8 cellular contexts compared by ENCODE assay signal in genomic region chr7:79454325-79454960, GRCh38. TPM values are rescaled to one million over a fixed set of nuclear protein-coding genes. Genes with fewer than 3 reads are reported as not detected.
DNase-seq lines count a peak whose midpoint lies in the region; ATAC-seq and TF ChIP-seq lines count a peak whose summit lies in the region.

No MANE protein-coding gene starts in this region.

- peaks cover 25% of the 10 kb centered on the region for H3K4me1 ChIP-seq in body of pancreas
- peaks cover 6% of the 10 kb centered on the region for H3K4me1 ChIP-seq in iPS-20b (ENCODE audit: insufficient read depth, low read length)
- peaks cover 0 to 6% of the 10 kb centered on the region in 2 donors for H3K4me1 ChIP-seq in gastrocnemius medialis

- in situ Hi-C loops in G401 (cut with HindIII; ENCODE audit: low sequenced_read_pairs), result no loop called here
- in situ Hi-C loops in gastrocnemius medialis (cut with MboI; ENCODE audit: low sequenced_read_pairs in 4 of 4), result no loop called here

- H3K9me3 ChIP-seq in body of pancreas, result no peaks in the 10 kb centered on the region
- no peaks in the 10 kb centered on the region for H3K9me3 ChIP-seq in iPS-20b (ENCODE audit: insufficient read depth, low read depth, low read length)
- H3K9me3 ChIP-seq in gastrocnemius medialis, result no peaks in the 10 kb centered on the region

- H3K27ac ChIP-seq in body of pancreas (peak overlapping the region; percentile 21 to 72 (median 56)), iPS-20b (ENCODE audit: low read length) (no peak overlapping the region), gastrocnemius medialis (peak overlapping the region; percentile 79 to 86 (median 84))

- ATAC-seq in body of pancreas (peak; percentile 27), gastrocnemius medialis (peak; percentile 17 to 23), HG02852 (IDR thresholded peaks at IDR 0.05; ENCODE audit: unreplicated experiment) (no peak), GM21717 (IDR thresholded peaks at IDR 0.05; ENCODE audit: unreplicated experiment) (no peak), GM21786 (IDR thresholded peaks at IDR 0.05; ENCODE audit: unreplicated experiment) (no peak), HG03571 (IDR thresholded peaks at IDR 0.05; ENCODE audit: unreplicated experiment) (no peak)

- H3K9ac ChIP-seq in iPS-20b (ENCODE audit: low read depth, low read length), result peak overlapping the region; percentile 42; the same call in 1 of the 2 replicates

- H3K27me3 ChIP-seq in body of pancreas, result no peaks in the 10 kb centered on the region
- H3K27me3 ChIP-seq in iPS-20b (ENCODE audit: insufficient read depth, low read length), result peaks cover 84% of the 10 kb centered on the region
- no peaks in the 10 kb centered on the region for H3K27me3 ChIP-seq in gastrocnemius medialis

- DNase-seq in G401 (ENCODE audit: low spot score) (peak; percentile 71), body of pancreas (peak in 1 of 4 donors; percentile 17), gastrocnemius medialis (no peak)

- TF ChIP-seq POLR2A in body of pancreas (IDR thresholded peaks at IDR 0.05) (no peak), gastrocnemius medialis (IDR thresholded peaks at IDR 0.05) (no peak)

- H3K36me3 ChIP-seq in body of pancreas (replicated peaks in 1 of 2; ENCODE audit: insufficient read depth in 1 of 2, low read depth in 2 of 2) (no peaks in the 10 kb centered on the region), iPS-20b (ENCODE audit: insufficient read depth, low read depth, low read length) (no peaks in the 10 kb centered on the region), gastrocnemius medialis (no peaks in the 10 kb centered on the region)

- 5 to 10% methylated on average over 24 of the region's 24 CpGs for WGBS in body of pancreas, 2 donors

- intact Hi-C loops in body of pancreas (cut with DNase I), result no loop called here
- intact Hi-C loops in gastrocnemius medialis (cut with DNase I; ENCODE audit: low total_unique reads), result loop anchor here (10.0 kb wide), 1 partner anchor 1760 kb away; the partner anchor contains the start of gene RSBN1L

- H3K4me3 ChIP-seq in body of pancreas, result no peak overlapping the region
- peak overlapping the region; percentile 77 for H3K4me3 ChIP-seq in iPS-20b (ENCODE audit: low read length)
- peak overlapping the region; percentile 78 to 91 (median 84) for H3K4me3 ChIP-seq in gastrocnemius medialis

- no peak for TF ChIP-seq CTCF in body of pancreas (IDR thresholded peaks at IDR 0.05)
- no peak for TF ChIP-seq CTCF in gastrocnemius medialis (IDR thresholded peaks at IDR 0.05 in 4 of 5, conservative IDR thresholded peaks at IDR 0.05 in 1 of 5)

RNA-seq across cellular contexts. Expression of gene MAGI2, which starts 1.0 kb away (rescaled TPM):
- not detected in 2 replicates for total RNA-seq in G401 (2014; rRNA removed; shearing (Covaris generic))
- total RNA-seq in body of pancreas (10 to 100 TPM in 1 of 2 donors, 1 to 10 TPM in 1; 3.9 to 10.5 TPM), gastrocnemius medialis (1 to 10 TPM in 2 of 4 donors, under 1 TPM in 2; 0.90 to 2.4 (median 0.99) TPM)

Comparison
In these comparisons a context has a peak if more than half of its experiments do, and no peak if none do; other contexts are left out.
1. ATAC-seq: peak in body of pancreas (single experiment) and gastrocnemius medialis (2 of 2); none in HG02852 (single experiment), GM21717 (single experiment), GM21786 (single experiment) and HG03571 (single experiment).
2. H3K4me3 ChIP-seq: peak in iPS-20b (single experiment) and gastrocnemius medialis (4 of 4); none in body of pancreas (0 of 2).